Comparison of ENCODE assay signal across 1 cellular context in genomic region chr9:115855458-115856133, GRCh38.
TF ChIP-seq lines count a peak whose summit lies in the region.

No MANE protein-coding gene starts in this region.

TF ChIP-seq in IMR-90, 13 proteins besides CTCF, POLR2A, EP300 and RAD21 (continued from another document):
- no peak for TF ChIP-seq BHLHE40 (IDR thresholded peaks at IDR 0.05; ENCODE audit: low read depth, low read length)
- TF ChIP-seq, protein P1, sequence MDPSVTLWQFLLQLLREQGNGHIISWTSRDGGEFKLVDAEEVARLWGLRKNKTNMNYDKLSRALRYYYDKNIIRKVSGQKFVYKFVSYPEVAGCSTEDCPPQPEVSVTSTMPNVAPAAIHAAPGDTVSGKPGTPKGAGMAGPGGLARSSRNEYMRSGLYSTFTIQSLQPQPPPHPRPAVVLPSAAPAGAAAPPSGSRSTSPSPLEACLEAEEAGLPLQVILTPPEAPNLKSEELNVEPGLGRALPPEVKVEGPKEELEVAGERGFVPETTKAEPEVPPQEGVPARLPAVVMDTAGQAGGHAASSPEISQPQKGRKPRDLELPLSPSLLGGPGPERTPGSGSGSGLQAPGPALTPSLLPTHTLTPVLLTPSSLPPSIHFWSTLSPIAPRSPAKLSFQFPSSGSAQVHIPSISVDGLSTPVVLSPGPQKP (IDR thresholded peaks at IDR 0.05; ENCODE audit: borderline replicate concordance, low read depth, low read length), result no peak
